8 cellular contexts compared by ENCODE assay signal in genomic region chr18:25349131-25349925, GRCh38. TPM values are rescaled to one million over a fixed set of nuclear protein-coding genes. Genes with fewer than 3 reads are reported as not detected.
DNase-seq lines count a peak whose midpoint lies in the region; ATAC-seq and TF ChIP-seq lines count a peak whose summit lies in the region.
"Had no signal": no experiment of that assay in that cellular context is flagged by ENCODE, and none has a peak within 500 bp of the region (broad histone marks: within the 10 kb centered on the region; RNA-seq: fewer than 3 reads in every experiment).

No MANE protein-coding gene starts in this region.

- H3K9me3 Mint-ChIP-seq in WTC11 (no peaks in the 10 kb centered on the region), nephron progenitor cell (no peaks in the 10 kb centered on the region)

- peaks cover 64% of the 10 kb centered on the region for H3K27me3 ChIP-seq in H7 (ENCODE audit: control insufficient read depth, insufficient read depth, low read length)
- H3K27me3 ChIP-seq in Karpas-422 (ENCODE audit: low read length): no peaks in the 10 kb centered on the region

- no peak overlapping the region for H3K9ac ChIP-seq in Karpas-422 (ENCODE audit: low read length)

- ATAC-seq in WTC11 (peak; percentile 36), GM19455 (IDR thresholded peaks at IDR 0.05; ENCODE audit: unreplicated experiment) (no peak)
- no peak for ATAC-seq in activated CD4-positive, CD25-positive, alpha-beta regulatory T cell treated with anti-CD3 and anti-CD28 coated beads, Interleukin-2, amount 50 U/mL, for 24 hours

- peak; percentile 88 for DNase-seq in H7
- DNase-seq in WTC11 (ENCODE audit: low spot score): peak; percentile 33
- DNase-seq in foreskin fibroblast: peak; percentile 61 to 84
- DNase-seq in nephron progenitor cell: peak; percentile 62
- no peak for DNase-seq in Karpas-422

- no peaks in the 10 kb centered on the region for H3K36me3 Mint-ChIP-seq in WTC11
- H3K36me3 Mint-ChIP-seq in nephron progenitor cell (ENCODE audit: low read depth): no peaks in the 10 kb centered on the region

- POLR2A ChIA-PET in WTC11 (lab: Charles Lee): interaction anchor here (0.7 kb wide), 1 partner anchor 546 kb away, joined by 5 read pairs; no protein-coding TSS in a partner anchor

- TF ChIP-seq CTCF in WTC11 (IDR thresholded peaks at IDR 0.05): no peak
- TF ChIP-seq CTCF in foreskin fibroblast (IDR thresholded peaks at IDR 0.05; ENCODE audit: low read depth, low read length): no peak
- no peak for TF ChIP-seq CTCF in nephron progenitor cell (IDR thresholded peaks at IDR 0.05)

- no peak overlapping the region for H3K4me2 ChIP-seq in Karpas-422 (ENCODE audit: low read depth, low read length, poor library complexity, severe bottlenecking)

- H4K20me1 ChIP-seq in Karpas-422 (ENCODE audit: insufficient read depth, low read depth, low read length): no peaks in the 10 kb centered on the region

- H3K27me3 Mint-ChIP-seq in WTC11 (ENCODE audit: low read depth): peaks cover 43% of the 10 kb centered on the region
- peaks cover 19% of the 10 kb centered on the region for H3K27me3 Mint-ChIP-seq in nephron progenitor cell (ENCODE audit: low read depth, poor library complexity)

- peaks cover 7% of the 10 kb centered on the region for H3K4me1 ChIP-seq in Karpas-422 (ENCODE audit: low read length)

- H3K27ac ChIP-seq in Karpas-422 (ENCODE audit: low read length): no peak overlapping the region
- H3K27ac ChIP-seq: SK-N-MC had no signal

- H3K4me1 Mint-ChIP-seq in WTC11: peaks cover 32% of the 10 kb centered on the region
- peaks cover 67% of the 10 kb centered on the region for H3K4me1 Mint-ChIP-seq in nephron progenitor cell

- no peaks in the 10 kb centered on the region for H3K79me2 ChIP-seq in Karpas-422 (ENCODE audit: low read length)

- H3K4me3 ChIP-seq in H7 (ENCODE audit: insufficient read depth, low read depth, low read length) (peak overlapping the region; percentile 66), foreskin fibroblast (ENCODE audit: low read depth in 1 of 2, low read length in 2 of 2) (peak overlapping the region; percentile 80 to 81), Karpas-422 (ENCODE audit: low read length) (no peak overlapping the region)

- H3K9me3 ChIP-seq in Karpas-422 (ENCODE audit: low read length): no peaks in the 10 kb centered on the region

- H3K9me2 ChIP-seq in Karpas-422 (replicated peaks; ENCODE audit: insufficient read depth, low read length): no peaks in the 10 kb centered on the region

- H3K4me3 Mint-ChIP-seq in WTC11 (peak overlapping the region; percentile 97), nephron progenitor cell (peak overlapping the region; percentile 95)

- CTCF ChIA-PET in WTC11 (lab: Charles Lee): no interaction called here

- no peak overlapping the region for H2AFZ ChIP-seq in Karpas-422 (ENCODE audit: low read length)

- H3K36me3 ChIP-seq in H7 (replicated peaks; ENCODE audit: control insufficient read depth, insufficient read depth, low read length) (no peaks in the 10 kb centered on the region), Karpas-422 (ENCODE audit: insufficient read depth, low read length) (no peaks in the 10 kb centered on the region)

- H3K27ac Mint-ChIP-seq in WTC11 (peak overlapping the region; percentile 74; the same call in 1 of the 2 replicates), nephron progenitor cell (peak overlapping the region; percentile 98)

TF ChIP-seq in WTC11, 78 proteins besides CTCF, POLR2A, EP300 and RAD21:
- peak; percentile 15; the same call in 1 of the 2 replicates for TF ChIP-seq MAX (CRISPR knock-in tag; IDR thresholded peaks at IDR 0.05)
- no peak for TF ChIP-seq ZNF317 (CRISPR knock-in tag; IDR thresholded peaks at IDR 0.05; ENCODE audit: borderline replicate concordance, low read depth)
- TF ChIP-seq SOX15 (CRISPR knock-in tag; IDR thresholded peaks at IDR 0.05): no peak
- TF ChIP-seq ETV6 (CRISPR knock-in tag; IDR thresholded peaks at IDR 0.05): peak; percentile 31; the same call in 1 of the 2 replicates

RNA-seq across cellular contexts. Expression of gene ZNF521, which starts 2.6 kb away (rescaled TPM):
- total RNA-seq in H7 (2014; rRNA removed; shearing (Covaris generic)): 1.6 and 5.1 TPM in 2 replicates
- 13.8 to 16.9 TPM (median 15.3 TPM) in 3 replicates for total RNA-seq in WTC11 (2021)
- not detected in 2 replicates for total RNA-seq in Karpas-422 (2014; rRNA removed; shearing (Covaris generic); ENCODE audit: low replicate concordance)
